ENCODE assay signal across 8 cellular contexts in the genomic region with DNA sequence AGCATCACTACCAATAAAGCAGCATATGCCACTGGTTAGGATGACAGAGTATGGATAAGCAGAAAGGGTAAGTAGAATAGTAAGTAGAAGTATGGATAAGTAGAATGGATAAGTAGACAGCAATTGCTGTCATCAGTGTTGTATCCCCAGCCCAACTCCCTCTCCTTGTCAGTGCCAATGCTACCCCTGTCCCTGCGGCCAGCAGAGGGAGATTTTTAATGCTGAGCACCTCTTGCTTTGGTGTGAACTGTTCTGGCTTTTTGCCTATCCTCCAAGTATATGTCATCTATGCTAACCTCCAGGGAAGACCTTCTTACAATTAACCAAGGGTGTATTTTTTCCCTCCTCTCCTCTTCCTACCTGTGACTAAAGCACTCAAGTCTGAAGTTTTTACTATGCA.
A peak's percentile ranks its signal among the peaks of the same experiment; 100 is the strongest.
DNase-seq lines count a peak whose midpoint lies in the region; ATAC-seq lines count a peak whose summit lies in the region.

No MANE protein-coding gene starts in this region.

- DNase-seq in DMS53 (lab: John Stamatoyannopoulos, UW) (peak; percentile 63), HS-5 (ENCODE audit: low read depth) (peak; percentile 30), SW 1271 (lab: John Stamatoyannopoulos, UW) (peak; percentile 5 to 17), kidney tubule cell (ENCODE audit: low spot score) (peak; percentile 41), KG1 (lab: John Stamatoyannopoulos, UW) (no peak)

- ATAC-seq in HG02610 (IDR thresholded peaks at IDR 0.05; ENCODE audit: unreplicated experiment) (no peak), GM21528 (IDR thresholded peaks at IDR 0.05; ENCODE audit: low FRiP score, unreplicated experiment) (no peak), GM21360 (IDR thresholded peaks at IDR 0.05; ENCODE audit: unreplicated experiment) (no peak)
